Comparison of ENCODE assay signal across 18 cellular contexts in genomic region chr10:59012839-59013238, GRCh38.
"Had no signal": no experiment of that assay in that cellular context is flagged by ENCODE, and none has a peak within 500 bp of the region (broad histone marks: within the 10 kb centered on the region; RNA-seq: fewer than 3 reads in every experiment).

No MANE protein-coding gene starts in this region.

- H3K9me3 Mint-ChIP-seq: activated CD4-positive, alpha-beta memory T cell treated with anti-CD3 and anti-CD28 coated beads, Interleukin-2, amount 10 ng/mL, durations not matched to agents 7 days and 5 days; endodermal cell had no signal

- ATAC-seq: activated CD4-positive, alpha-beta T cell treated with anti-CD3 and anti-CD28 coated beads for 36 hours; right cardiac atrium; stimulated activated memory B cell treated with anti-CD40 and anti-IgM and Interleukin-4, amounts not matched to agents 10 μg/mL and 1 μg/mL and 100 μg/mL, for 72 hours had no signal

- H3K4me3 ChIP-seq: hepatocyte, lung had no signal

- H3K27ac ChIP-seq: brain microvascular endothelial cell, hepatocyte, VCaP had no signal

- H3K36me3 Mint-ChIP-seq: activated naive CD8-positive, alpha-beta T cell; naive B cell; stimulated activated memory B cell treated with anti-CD40 and anti-IgM and Interleukin-4, amounts not matched to agents 10 μg/mL and 1 μg/mL and 100 μg/mL, for 72 hours had no signal

- H3K4me1 Mint-ChIP-seq: activated CD4-positive, alpha-beta memory T cell treated with anti-CD3 and anti-CD28 coated beads, Interleukin-2, amount 10 ng/mL, durations not matched to agents 7 days and 5 days; activated CD4-positive, alpha-beta T cell treated with anti-CD3 and anti-CD28 coated beads for 36 hours; naive B cell; stimulated activated memory B cell treated with anti-CD40 and anti-IgM and Interleukin-4, amounts not matched to agents 10 μg/mL and 1 μg/mL and 100 μg/mL, for 72 hours had no signal

- H3K36me3 ChIP-seq: brain microvascular endothelial cell had no signal

- H3K4me3 Mint-ChIP-seq: activated CD4-positive, alpha-beta memory T cell treated with anti-CD3 and anti-CD28 coated beads, Interleukin-2, amount 10 ng/mL, durations not matched to agents 7 days and 5 days; activated CD4-positive, alpha-beta T cell treated with anti-CD3 and anti-CD28 coated beads for 36 hours; activated naive CD8-positive, alpha-beta T cell; endodermal cell; naive B cell; stimulated activated memory B cell treated with anti-CD40 and anti-IgM and Interleukin-4, amounts not matched to agents 10 μg/mL and 1 μg/mL and 100 μg/mL, for 72 hours had no signal

- H3K27ac Mint-ChIP-seq: activated CD4-positive, alpha-beta memory T cell treated with anti-CD3 and anti-CD28 coated beads, Interleukin-2, amount 10 ng/mL, durations not matched to agents 7 days and 5 days; activated CD4-positive, alpha-beta T cell treated with anti-CD3 and anti-CD28 coated beads for 36 hours; activated naive CD8-positive, alpha-beta T cell; endodermal cell; stimulated activated memory B cell treated with anti-CD40 and anti-IgM and Interleukin-4, amounts not matched to agents 10 μg/mL and 1 μg/mL and 100 μg/mL, for 72 hours had no signal

- DNase-seq: activated CD4-positive, alpha-beta memory T cell treated with anti-CD3 and anti-CD28 coated beads, Interleukin-2, amount 10 ng/mL, durations not matched to agents 7 days and 5 days; activated CD4-positive, alpha-beta T cell treated with anti-CD3 and anti-CD28 coated beads for 36 hours; activated gamma-delta T cell; activated T-cell treated with anti-CD3 and anti-CD28 coated beads, Interleukin-2, amount 50 U/mL, for 48 hours; amygdala; brain microvascular endothelial cell; cerebellar nuclear complex; dermis blood vessel endothelial cell; endodermal cell; erythroblast; naive B cell; right cardiac atrium; trophoblast cell had no signal

- H3K27me3 Mint-ChIP-seq: activated CD4-positive, alpha-beta memory T cell treated with anti-CD3 and anti-CD28 coated beads, Interleukin-2, amount 10 ng/mL, durations not matched to agents 7 days and 5 days; stimulated activated memory B cell treated with anti-CD40 and anti-IgM and Interleukin-4, amounts not matched to agents 10 μg/mL and 1 μg/mL and 100 μg/mL, for 72 hours had no signal
